ENCODE assay signal across 8 cellular contexts in the genomic region with DNA sequence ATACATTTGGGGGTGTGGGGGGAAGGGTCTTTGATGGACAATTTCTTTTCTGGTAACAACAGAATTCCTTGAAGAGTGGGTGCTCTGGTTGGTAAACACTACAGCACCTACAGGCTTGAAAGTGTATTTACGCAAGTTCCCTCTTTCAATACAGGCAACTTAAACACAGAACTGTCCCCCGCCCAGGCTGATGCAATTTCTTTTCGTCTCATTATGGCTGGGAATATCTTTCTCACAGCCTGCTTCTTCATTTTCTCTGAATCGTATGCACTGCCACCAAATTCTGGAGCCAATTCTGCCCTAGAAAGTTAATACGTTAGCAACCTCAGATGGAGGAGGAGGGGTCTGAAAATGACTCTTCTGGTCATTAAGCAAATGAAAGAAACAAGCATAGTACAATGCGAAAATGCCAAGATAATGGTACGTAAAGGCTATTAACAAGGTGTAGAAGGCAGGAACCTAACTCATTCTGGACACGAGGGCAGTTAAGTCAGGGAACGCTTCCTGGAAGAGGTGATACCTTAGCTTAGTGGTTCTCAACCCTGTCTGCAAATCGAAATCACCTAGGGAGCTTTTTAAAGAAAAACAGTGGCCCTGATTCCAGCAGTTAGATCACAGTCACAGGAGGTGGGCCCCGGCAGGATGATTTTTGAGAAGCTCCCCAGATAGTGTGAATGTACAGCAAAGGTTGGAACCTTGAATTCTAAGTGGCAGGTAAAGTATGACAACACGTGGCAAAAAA. TPM values are rescaled to one million over a fixed set of nuclear protein-coding genes. Genes with fewer than 3 reads are reported as not detected.
DNase-seq lines count a peak whose midpoint lies in the region; ATAC-seq, FAIRE-seq and TF ChIP-seq lines count a peak whose summit lies in the region.

No MANE protein-coding gene starts in this region.

- H3K4me1 Mint-ChIP-seq in stimulated activated naive CD8-positive, alpha-beta T cell treated with anti-CD3 and anti-CD28 coated beads, Interleukin-15, amount 100 ng/mL, for 72 hours, result peaks cover 19% of the 10 kb centered on the region

- peak; percentile 37 for ATAC-seq in HG02840 (IDR thresholded peaks at IDR 0.05; ENCODE audit: low FRiP score, unreplicated experiment)
- ATAC-seq in stimulated activated naive CD8-positive, alpha-beta T cell treated with anti-CD3 and anti-CD28 coated beads, Interleukin-15, amount 100 ng/mL, for 72 hours, result peak; percentile 26

- H3K36me3 ChIP-seq in kidney epithelial cell (ENCODE audit: control insufficient read depth, insufficient read depth, low read length), result peaks cover 1% of the 10 kb centered on the region

- H3K4me3 ChIP-seq in AG09309 (ENCODE audit: control insufficient read depth, low read depth, low read length), result peak overlapping the region; percentile 90
- H3K4me3 ChIP-seq in astrocyte of the spinal cord (ENCODE audit: low read depth, low read length), result peak overlapping the region; percentile 72
- H3K4me3 ChIP-seq in kidney epithelial cell (ENCODE audit: low read depth, low read length), result peak overlapping the region; percentile 62

- H3K4me3 Mint-ChIP-seq in stimulated activated naive CD8-positive, alpha-beta T cell treated with anti-CD3 and anti-CD28 coated beads, Interleukin-15, amount 100 ng/mL, for 72 hours, result peak overlapping the region; percentile 86 to 99

- peak overlapping the region; percentile 98 to 99 for H3K27ac Mint-ChIP-seq in stimulated activated naive CD8-positive, alpha-beta T cell treated with anti-CD3 and anti-CD28 coated beads, Interleukin-15, amount 100 ng/mL, for 72 hours

- FAIRE-seq in GM12892 (lab: Jason Lieb, UNC), result peak; percentile 92

- H3K27me3 ChIP-seq in kidney epithelial cell (ENCODE audit: control insufficient read depth, insufficient read depth, low read length), result no peaks in the 10 kb centered on the region

- TF ChIP-seq POLR2A in GM12892 (IDR thresholded peaks at IDR 0.05; ENCODE audit: low read depth, low read length), result no peak

- in situ Hi-C loops in astrocyte of the spinal cord (cut with HindIII; ENCODE audit: low sequenced_read_pairs), result no loop called here

- H3K9me3 Mint-ChIP-seq in stimulated activated naive CD8-positive, alpha-beta T cell treated with anti-CD3 and anti-CD28 coated beads, Interleukin-15, amount 100 ng/mL, for 72 hours, result no peaks in the 10 kb centered on the region

- no peaks in the 10 kb centered on the region for H3K27me3 Mint-ChIP-seq in stimulated activated naive CD8-positive, alpha-beta T cell treated with anti-CD3 and anti-CD28 coated beads, Interleukin-15, amount 100 ng/mL, for 72 hours

- DNase-seq in AG09309 (ENCODE audit: low read depth) (no peak), GM12892 (ENCODE audit: insufficient read length) (peak; percentile 8), NOMO-1 treated with dmso at 0.1 percent for 144 hours (lab: John Stamatoyannopoulos, UW; ENCODE audit: unreplicated experiment) (peak; percentile 67), astrocyte of the spinal cord (ENCODE audit: low read depth, low spot score) (peak; percentile 36), kidney epithelial cell (ENCODE audit: low read depth) (no peak), SHP77 (lab: John Stamatoyannopoulos, UW) (no peak)
- DNase-seq in stimulated activated naive CD8-positive, alpha-beta T cell treated with anti-CD3 and anti-CD28 coated beads, Interleukin-15, amount 100 ng/mL, for 72 hours, result peak; percentile 6 to 39

- TF ChIP-seq CTCF in AG09309 (IDR thresholded peaks at IDR 0.05; ENCODE audit: control insufficient read depth, insufficient read depth, low read depth, low read length, missing control alignments), result peak; percentile 18
- peak; percentile 6 for TF ChIP-seq CTCF in astrocyte of the spinal cord (IDR thresholded peaks at IDR 0.05; ENCODE audit: low read depth, low read length)
- peak; percentile 9 for TF ChIP-seq CTCF in kidney epithelial cell (IDR thresholded peaks at IDR 0.05; ENCODE audit: insufficient read depth, low read length, poor library complexity, severe bottlenecking)

RNA-seq across cellular contexts. Expression of a gene that starts 1.0 kb away (rescaled TPM):
- polyA plus RNA-seq in GM12892 (2012; ENCODE audit: missing spikeins), result 16.8 TPM
- total RNA-seq in kidney epithelial cell, result 10.8 and 12.7 TPM in 2 replicates

Comparison
In these comparisons a context has a peak if more than half of its experiments do, and no peak if none do; other contexts are left out.
1. DNase-seq: peak in GM12892 (single experiment), NOMO-1 treated with dmso at 0.1 percent for 144 hours (single experiment), astrocyte of the spinal cord (single experiment) and stimulated activated naive CD8-positive, alpha-beta T cell treated with anti-CD3 and anti-CD28 coated beads, Interleukin-15, amount 100 ng/mL, for 72 hours (2 of 2); none in AG09309 (single experiment), kidney epithelial cell (single experiment) and SHP77 (0 of 2).
2. Peak in every context shown above with its lines, with median percentiles within 50 percentile points of each other: H3K4me3 ChIP-seq and CTCF ChIP-seq.